11 cellular contexts compared by ENCODE assay signal in the genomic region with DNA sequence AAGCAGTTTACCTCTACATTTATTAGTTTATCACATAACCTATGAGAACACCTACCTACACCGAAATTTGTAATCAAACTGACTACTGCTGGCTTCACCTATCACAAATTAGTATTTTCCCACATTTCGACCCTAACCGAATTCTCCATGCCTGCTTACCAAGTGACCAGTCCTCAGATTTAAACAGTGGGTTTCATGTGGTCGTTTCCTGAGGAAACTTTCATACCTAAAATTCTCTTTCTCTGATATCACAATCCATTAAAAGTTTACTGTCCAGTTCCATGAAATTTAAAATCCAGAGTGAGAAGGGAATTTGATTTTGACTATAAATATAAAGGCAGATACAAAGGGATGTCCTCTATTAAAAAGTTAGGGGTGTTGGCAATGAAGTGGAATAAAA. TPM values are rescaled to one million over a fixed set of nuclear protein-coding genes. Genes with fewer than 3 reads are reported as not detected.
DNase-seq lines count a peak whose midpoint lies in the region; ATAC-seq and TF ChIP-seq lines count a peak whose summit lies in the region.
"Had no signal": no experiment of that assay in that cellular context is flagged by ENCODE, and none has a peak within 500 bp of the region (broad histone marks: within the 10 kb centered on the region; RNA-seq: fewer than 3 reads in every experiment).

No MANE protein-coding gene starts in this region.

- peak overlapping the region; percentile 86 for H3K27ac Mint-ChIP-seq in MCF 10A (ENCODE audit: low read depth, unreplicated experiment)

- no peaks in the 10 kb centered on the region for H3K9me3 ChIP-seq in HAP-1
- no peaks in the 10 kb centered on the region for H3K9me3 ChIP-seq in smooth muscle cell (replicated peaks; ENCODE audit: low read depth)

- H3K4me2 ChIP-seq in smooth muscle cell: peak overlapping the region; percentile 89

- peaks cover 83% of the 10 kb centered on the region for H3K79me2 ChIP-seq in smooth muscle cell (ENCODE audit: low read depth)

- POLR2A ChIA-PET in MCF 10A (lab: Yijun Ruan, JAX): interaction anchor here (0.9 to 5.6 kb wide), 11 partner anchors 8 to 91 kb away, joined by 3 to 54 read pairs (median 7); no protein-coding TSS in a partner anchor

- intact Hi-C loops in MCF 10A (cut with micrococcal nuclease): no loop called here

- H3K27me3 ChIP-seq in HAP-1 (ENCODE audit: low read depth) (no peaks in the 10 kb centered on the region), kidney epithelial cell (ENCODE audit: control insufficient read depth, insufficient read depth, low read length) (no peaks in the 10 kb centered on the region), smooth muscle cell (ENCODE audit: low read depth) (no peaks in the 10 kb centered on the region)

- TF ChIP-seq CTCF in MCF 10A (IDR thresholded peaks at IDR 0.05; ENCODE audit: unreplicated experiment): no peak
- TF ChIP-seq CTCF in kidney epithelial cell (IDR thresholded peaks at IDR 0.05; ENCODE audit: insufficient read depth, low read length, poor library complexity, severe bottlenecking): no peak
- no peak for TF ChIP-seq CTCF in smooth muscle cell (IDR thresholded peaks at IDR 0.05; ENCODE audit: borderline replicate concordance, insufficient read depth, poor library complexity, severe bottlenecking)

- no TSS peak for BruUV-seq in MCF 10A (replicated peaks; lab: Mats Ljungman, UMichigan)

- H3F3A ChIP-seq in smooth muscle cell (ENCODE audit: low read depth): peaks cover 27% of the 10 kb centered on the region

- H2AFZ ChIP-seq in smooth muscle cell (ENCODE audit: low read depth): no peak overlapping the region

- CTCF ChIA-PET in MCF 10A (lab: Yijun Ruan, JAX): interaction anchor here (0.5 to 4.9 kb wide), 10 partner anchors 13 to 933 kb away, joined by 3 to 45 read pairs (median 6); no protein-coding TSS in a partner anchor

- no peaks in the 10 kb centered on the region for H3K36me3 Mint-ChIP-seq in MCF 10A (ENCODE audit: insufficient read depth, unreplicated experiment)

- peak overlapping the region; percentile 93 for H3K9ac ChIP-seq in smooth muscle cell (ENCODE audit: low read depth)

- in situ Hi-C loops in HAP-1 (cut with MboI; ENCODE audit: low sequenced_read_pairs): loop anchor here (25.0 kb wide), 2 partner anchors 97 to 372 kb away; no protein-coding TSS in a partner anchor

- DNase-seq in HAP-1 (ENCODE audit: low spot score in 2 of 2) (no peak), MCF 10A (ENCODE audit: unreplicated experiment) (peak; percentile 13), kidney epithelial cell (ENCODE audit: low read depth) (no peak), smooth muscle cell (lab: John Stamatoyannopoulos, UW; ENCODE audit: unreplicated experiment) (no peak), NCI-H2081 (lab: John Stamatoyannopoulos, UW) (no peak)
- DNase-seq in activated naive CD4-positive, alpha-beta T cell (lab: John Stamatoyannopoulos, UW): no peak
- DNase-seq: activated CD8-positive, alpha-beta memory T cell treated with anti-CD3 and anti-CD28 coated beads, Interleukin-2, amount 50 U/mL, for 4 hours; left colon; stimulated activated CD4-positive, alpha-beta T cell treated with anti-CD3 and anti-CD28 coated beads, Interleukin-1b, Interleukin-23, amount 100 ng/mL, for 48 hours had no signal

- H3K9me3 Mint-ChIP-seq in MCF 10A (ENCODE audit: unreplicated experiment): no peaks in the 10 kb centered on the region

- H4K20me1 ChIP-seq in smooth muscle cell (ENCODE audit: low read depth): peaks cover 68% of the 10 kb centered on the region

- H3K4me3 ChIP-seq in HAP-1 (peak overlapping the region; percentile 64), kidney epithelial cell (ENCODE audit: low read depth, low read length) (peak overlapping the region; percentile 61), smooth muscle cell (peak overlapping the region; percentile 88)

- no peak for ATAC-seq in HG02610 (IDR thresholded peaks at IDR 0.05; ENCODE audit: unreplicated experiment)
- no peak for ATAC-seq in HG02938 (IDR thresholded peaks at IDR 0.05; ENCODE audit: unreplicated experiment)
- ATAC-seq: left colon had no signal

- peak overlapping the region; percentile 96 for H3K27ac ChIP-seq in smooth muscle cell (ENCODE audit: low read depth)

- 18% methylated on average over 4 of the region's 4 CpGs for WGBS in smooth muscle cell (ENCODE audit: low lambda C conversion rate)

- peak overlapping the region; percentile 86 for H3K4me3 Mint-ChIP-seq in MCF 10A (ENCODE audit: unreplicated experiment)

- peaks cover 25% of the 10 kb centered on the region for H3K4me1 Mint-ChIP-seq in MCF 10A (ENCODE audit: insufficient read depth, unreplicated experiment)

- H3K4me1 ChIP-seq in HAP-1 (peaks cover 36% of the 10 kb centered on the region), smooth muscle cell (ENCODE audit: low read depth) (peaks cover 12% of the 10 kb centered on the region)

- H3K27me3 Mint-ChIP-seq in MCF 10A (ENCODE audit: insufficient read depth, unreplicated experiment): no peaks in the 10 kb centered on the region

- no peaks in the 10 kb centered on the region for H3K36me3 ChIP-seq in HAP-1 (replicated peaks)
- H3K36me3 ChIP-seq in kidney epithelial cell (ENCODE audit: control insufficient read depth, insufficient read depth, low read length): no peaks in the 10 kb centered on the region
- H3K36me3 ChIP-seq in smooth muscle cell (ENCODE audit: low read depth): no peaks in the 10 kb centered on the region

RNA-seq across cellular contexts. Expression of a gene that starts 1.9 kb away (rescaled TPM):
- total RNA-seq in MCF 10A (2022) (109 and 149 TPM in 2 replicates), kidney epithelial cell (32.5 and 38.5 TPM in 2 replicates), smooth muscle cell (658 and 786 TPM in 2 replicates)
- polyA plus RNA-seq in smooth muscle cell: 293 and 372 TPM in 2 replicates
